In the genomic region with DNA sequence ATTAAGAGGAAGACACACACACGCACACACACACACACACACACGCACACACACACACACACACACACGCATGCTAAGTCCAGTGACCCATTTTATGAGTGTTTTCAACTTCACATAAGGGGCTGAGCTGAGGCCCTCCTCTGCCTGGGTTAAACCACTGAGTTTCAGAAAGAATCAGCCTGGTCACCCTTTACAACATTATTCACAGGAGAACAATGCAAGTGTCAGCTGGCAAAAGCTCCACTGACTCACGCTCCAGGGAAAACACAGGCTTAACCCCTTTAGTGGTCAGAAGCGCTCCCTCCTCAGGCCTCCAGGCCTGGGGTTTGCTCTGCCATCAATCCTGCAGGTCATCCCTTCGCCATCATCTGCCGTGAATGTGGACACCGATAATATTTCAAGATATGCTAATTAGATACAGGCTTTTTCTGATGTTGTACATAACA, we compare ENCODE assay signal across 9 cellular contexts. TPM values are rescaled to one million over a fixed set of nuclear protein-coding genes. Genes with fewer than 3 reads are reported as not detected.
A peak's percentile ranks its signal among the peaks of the same experiment; 100 is the strongest.
DNase-seq lines count a peak whose midpoint lies in the region; FAIRE-seq and TF ChIP-seq lines count a peak whose summit lies in the region.
"Had no signal": no experiment of that assay in that cellular context is flagged by ENCODE, and none has a peak within 500 bp of the region (broad histone marks: within the 10 kb centered on the region; RNA-seq: fewer than 3 reads in every experiment).

No MANE protein-coding gene starts in this region.

- no peak overlapping the region for H3K27ac Mint-ChIP-seq in activated naive CD4-positive, alpha-beta T cell treated with anti-CD3 and anti-CD28 coated beads, Interleukin-2, amount 10 ng/mL, durations not matched to agents 7 days and 5 days
- H3K27ac Mint-ChIP-seq: naive thymus-derived CD8-positive, alpha-beta T cell had no signal

- DNase-seq in EH (ENCODE audit: low read depth), result peak; percentile 99
- DNase-seq in adrenal gland, result peak; percentile 65 to 91 (median 84)
- peak in 1 of 2 donors; percentile 96 for DNase-seq in cardiac muscle cell (ENCODE audit: low read depth in 1 of 2, low spot score in 1 of 2)
- peak; percentile 84 for DNase-seq in pulmonary artery endothelial cell (ENCODE audit: low read depth, low spot score)
- DNase-seq in activated naive CD4-positive, alpha-beta T cell treated with anti-CD3 and anti-CD28 coated beads, Interleukin-2, amount 10 ng/mL, durations not matched to agents 7 days and 5 days, result no peak
- DNase-seq in MM.1S, result no peak
- DNase-seq in small intestine, result no peak
- DNase-seq in KG1 (lab: John Stamatoyannopoulos, UW), result no peak

- TF ChIP-seq CTCF in adrenal gland (IDR thresholded peaks at IDR 0.05) (peak in 3 of 6 experiments; percentile 15 to 39 (median 15)), cardiac muscle cell (IDR thresholded peaks at IDR 0.05; ENCODE audit: low read depth, low read length) (peak; percentile 29), MM.1S (IDR thresholded peaks at IDR 0.05; ENCODE audit: low read length) (no peak)

- no peak overlapping the region for H2AFZ ChIP-seq in MM.1S (ENCODE audit: low read length)

- intact Hi-C loops in adrenal gland (cut with DNase I), result no loop called here

- H3K9me3 Mint-ChIP-seq in activated naive CD4-positive, alpha-beta T cell treated with anti-CD3 and anti-CD28 coated beads, Interleukin-2, amount 10 ng/mL, durations not matched to agents 7 days and 5 days, result no peaks in the 10 kb centered on the region
- H3K9me3 Mint-ChIP-seq: naive thymus-derived CD8-positive, alpha-beta T cell had no signal

- no peaks in the 10 kb centered on the region for H3K9me3 ChIP-seq in adrenal gland (replicated peaks in 1 of 3)
- no peaks in the 10 kb centered on the region for H3K9me3 ChIP-seq in cardiac muscle cell (ENCODE audit: low read depth)
- no peaks in the 10 kb centered on the region for H3K9me3 ChIP-seq in MM.1S (replicated peaks; ENCODE audit: insufficient read depth, low read length)
- no peaks in the 10 kb centered on the region for H3K9me3 ChIP-seq in small intestine (ENCODE audit: control insufficient read depth, low read depth)

- no peaks in the 10 kb centered on the region for H3K36me3 Mint-ChIP-seq in activated naive CD4-positive, alpha-beta T cell treated with anti-CD3 and anti-CD28 coated beads, Interleukin-2, amount 10 ng/mL, durations not matched to agents 7 days and 5 days

- H3F3A ChIP-seq in MM.1S (ENCODE audit: insufficient read depth, low read length), result no peaks in the 10 kb centered on the region

- no peaks in the 10 kb centered on the region for H3K4me1 Mint-ChIP-seq in activated naive CD4-positive, alpha-beta T cell treated with anti-CD3 and anti-CD28 coated beads, Interleukin-2, amount 10 ng/mL, durations not matched to agents 7 days and 5 days

- FAIRE-seq in small intestine (lab: Jason Lieb, UNC), result no peak

- peaks cover 16 to 33% of the 10 kb centered on the region in 2 donors for H3K4me1 ChIP-seq in adrenal gland (replicated peaks in 1 of 2)
- H3K4me1 ChIP-seq in cardiac muscle cell (ENCODE audit: low read depth), result no peaks in the 10 kb centered on the region
- no peaks in the 10 kb centered on the region for H3K4me1 ChIP-seq in MM.1S (ENCODE audit: low read length)
- no peaks in the 10 kb centered on the region for H3K4me1 ChIP-seq in small intestine (ENCODE audit: control insufficient read depth in 2 of 2, insufficient read depth in 1 of 2, low read depth in 1 of 2, low read length in 1 of 2)

- no peaks in the 10 kb centered on the region for H3K27me3 ChIP-seq in adrenal gland
- no peaks in the 10 kb centered on the region for H3K27me3 ChIP-seq in cardiac muscle cell
- H3K27me3 ChIP-seq in MM.1S (replicated peaks; ENCODE audit: insufficient read depth, low read length), result no peaks in the 10 kb centered on the region
- H3K27me3 ChIP-seq in small intestine (ENCODE audit: control insufficient read depth in 2 of 2, insufficient read depth in 2 of 2, low read length in 2 of 2), result no peaks in the 10 kb centered on the region

- TF ChIP-seq POLR2A in adrenal gland (IDR thresholded peaks at IDR 0.05), result peak in 1 of 2 donors; percentile 35

- CTCF ChIA-PET in activated naive CD4-positive, alpha-beta T cell treated with anti-CD3 and anti-CD28 coated beads, Interleukin-2, amount 10 ng/mL, durations not matched to agents 7 days and 5 days (lab: Charles Lee), result no interaction called here

- no peaks in the 10 kb centered on the region for H4K20me1 ChIP-seq in MM.1S (ENCODE audit: insufficient read depth, low read length)

- H3K9ac ChIP-seq in MM.1S (ENCODE audit: low read length), result no peak overlapping the region

- H3K4me3 Mint-ChIP-seq in activated naive CD4-positive, alpha-beta T cell treated with anti-CD3 and anti-CD28 coated beads, Interleukin-2, amount 10 ng/mL, durations not matched to agents 7 days and 5 days, result no peak overlapping the region
- H3K4me3 Mint-ChIP-seq: naive thymus-derived CD8-positive, alpha-beta T cell had no signal

- H3K36me3 ChIP-seq in adrenal gland (replicated peaks in 1 of 2) (peaks cover 0 to 13% of the 10 kb centered on the region in 2 donors), cardiac muscle cell (peaks cover 12% of the 10 kb centered on the region), MM.1S (replicated peaks; ENCODE audit: insufficient read depth, low read length) (no peaks in the 10 kb centered on the region), small intestine (ENCODE audit: control insufficient read depth in 2 of 2, insufficient read depth in 2 of 2, low read length in 2 of 2) (no peaks in the 10 kb centered on the region)

- no peaks in the 10 kb centered on the region for H3K79me2 ChIP-seq in MM.1S (ENCODE audit: low read length)

- no peaks in the 10 kb centered on the region for H3K9me2 ChIP-seq in MM.1S (replicated peaks; ENCODE audit: insufficient read depth, low read length)

- peak overlapping the region; percentile 31 to 86 (median 74) for H3K27ac ChIP-seq in adrenal gland
- no peak overlapping the region for H3K27ac ChIP-seq in cardiac muscle cell
- H3K27ac ChIP-seq in MM.1S (ENCODE audit: low read length), result no peak overlapping the region
- peak overlapping the region in 1 of 2 donors; percentile 59 for H3K27ac ChIP-seq in small intestine (ENCODE audit: low read depth in 1 of 2, low read length in 1 of 2)

- H3K27me3 Mint-ChIP-seq in activated naive CD4-positive, alpha-beta T cell treated with anti-CD3 and anti-CD28 coated beads, Interleukin-2, amount 10 ng/mL, durations not matched to agents 7 days and 5 days, result no peaks in the 10 kb centered on the region
- H3K27me3 Mint-ChIP-seq: naive thymus-derived CD8-positive, alpha-beta T cell had no signal

- H3K4me3 ChIP-seq in adrenal gland (peak overlapping the region in 1 of 4 donors; percentile 4), cardiac muscle cell (no peak overlapping the region), MM.1S (ENCODE audit: low read length) (no peak overlapping the region), small intestine (ENCODE audit: low read depth in 1 of 2, low read length in 2 of 2) (no peak overlapping the region)

- H3K4me2 ChIP-seq in MM.1S (ENCODE audit: low read depth, low read length), result no peak overlapping the region

- 28 to 40% (median 29%) methylated on average over 8 of the region's 8 CpGs for WGBS in adrenal gland, 4 donors
- 62 to 74% (median 72%) methylated on average over 8 of the region's 8 CpGs for WGBS in small intestine, 3 donors

RNA-seq across cellular contexts. Expression of gene ACOX3, which starts 46.9 kb away (rescaled TPM):
- total RNA-seq in adrenal gland, result 10 to 100 TPM; 24.3 to 44.2 (median 26.3) TPM
- 10 to 100 TPM; 10.4 to 29.4 (median 27.3) TPM for polyA plus RNA-seq in adrenal gland
- 26.5 and 38.7 TPM in 2 replicates for total RNA-seq in cardiac muscle cell
- 19.1 and 31.0 TPM in 2 replicates for polyA plus RNA-seq in cardiac muscle cell
- total RNA-seq in pulmonary artery endothelial cell, result 26.3 and 29.9 TPM in 2 replicates
- polyA plus RNA-seq in small intestine, result 10 to 100 TPM; 15.2 to 31.1 (median 29.5) TPM

RNA-seq across cellular contexts. Expression of gene TRMT44, which starts 47.0 kb away (rescaled TPM):
- 10 to 100 TPM; 10.5 to 26.2 (median 14.9) TPM for total RNA-seq in adrenal gland
- 10 to 100 TPM in 1 of 3 donors, 1 to 10 TPM in 2; 6.0 to 12.9 (median 9.9) TPM for polyA plus RNA-seq in adrenal gland
- total RNA-seq in cardiac muscle cell, result 38.8 and 66.9 TPM in 2 replicates
- 20.6 and 23.6 TPM in 2 replicates for polyA plus RNA-seq in cardiac muscle cell
- total RNA-seq in pulmonary artery endothelial cell, result 12.7 and 17.0 TPM in 2 replicates
- 1 to 10 TPM; 4.7 to 5.3 (median 5.1) TPM for polyA plus RNA-seq in small intestine

Comparison
In these comparisons a context has a peak if more than half of its experiments do, and no peak if none do; other contexts are left out.
1. DNase-seq: peak in EH (single experiment), adrenal gland (7 of 7) and pulmonary artery endothelial cell (single experiment); none in activated naive CD4-positive, alpha-beta T cell treated with anti-CD3 and anti-CD28 coated beads, Interleukin-2, amount 10 ng/mL, durations not matched to agents 7 days and 5 days (single experiment), MM.1S (single experiment), small intestine (single experiment) and KG1 (single experiment).
2. H3K27ac ChIP-seq: peak in adrenal gland (5 of 5); none in cardiac muscle cell (single experiment) and MM.1S (single experiment).